In genomic region chr20:25313608-25314007, GRCh38 we compare ENCODE assay signal across 22 cellular contexts.
DNase-seq lines count a peak whose midpoint lies in the region; ATAC-seq and TF ChIP-seq lines count a peak whose summit lies in the region.
"Had no signal": no experiment of that assay in that cellular context is flagged by ENCODE, and none has a peak within 500 bp of the region (broad histone marks: within the 10 kb centered on the region; RNA-seq: fewer than 3 reads in every experiment).

No MANE protein-coding gene starts in this region.

- H4K91ac ChIP-seq in IMR-90 (ENCODE audit: insufficient read depth, low read depth, low read length) = no peak overlapping the region

- TF ChIP-seq EP300 in SK-N-SH (IDR thresholded peaks at IDR 0.05; ENCODE audit: borderline replicate concordance in 1 of 2, low read depth in 1 of 2, low read length in 1 of 2) = no peak

- ATAC-seq in IMR-90 (ENCODE audit: low read depth) (no peak), HG02610 (IDR thresholded peaks at IDR 0.05; ENCODE audit: unreplicated experiment) (no peak)
- ATAC-seq: left cardiac atrium had no signal

- H3K56ac ChIP-seq in IMR-90 (ENCODE audit: extremely low read depth, insufficient read depth, low read length) = no peak overlapping the region

- no peak overlapping the region for H3K23ac ChIP-seq in IMR-90 (ENCODE audit: low read depth, low read length)

- H3K4ac ChIP-seq in IMR-90 (ENCODE audit: low read depth, low read length) = 0 out of 2 replicates have a peak overlapping the region, but pooled peaks have one; percentile 21

- no peak overlapping the region for H3K9ac ChIP-seq in IMR-90 (ENCODE audit: low read depth, low read length)
- H3K9ac ChIP-seq in SK-N-SH = no peak overlapping the region

- H3K79me2 ChIP-seq in SK-N-SH (ENCODE audit: insufficient read depth) = no peaks in the 10 kb centered on the region; the same call in 1 of the 2 replicates

- no peak overlapping the region for H2AK9ac ChIP-seq in IMR-90 (replicated peaks; ENCODE audit: low read depth, low read length, poor library complexity)

- H3K27me3 Mint-ChIP-seq in activated naive CD4-positive, alpha-beta T cell treated with anti-CD3 and anti-CD28 coated beads for 36 hours (ENCODE audit: low read depth) = no peaks in the 10 kb centered on the region
- H3K27me3 Mint-ChIP-seq in activated T-helper 1 cell treated with anti-CD3 and anti-CD28 coated beads, Interleukin-12 subunit alpha, Interleukin-12 subunit beta, Interleukin-2, Interleukin-4 antibody, amounts not matched to agents 30 ng/mL and 10 ng/mL and 1 ng/mL, durations not matched to agents 14 hours and 24 hours and 36 hours (ENCODE audit: insufficient read depth) = no peaks in the 10 kb centered on the region
- H3K27me3 Mint-ChIP-seq: CD4-positive, alpha-beta memory T cell; memory B cell had no signal

- H3K9me1 ChIP-seq in IMR-90 (ENCODE audit: insufficient read depth, low read length) = peaks cover 30% of the 10 kb centered on the region

- no peak overlapping the region for H2BK5ac ChIP-seq in IMR-90 (ENCODE audit: low read depth, low read length, poor library complexity, severe bottlenecking)

- peak overlapping the region; percentile 41 for H3K27ac Mint-ChIP-seq in activated naive CD4-positive, alpha-beta T cell treated with anti-CD3 and anti-CD28 coated beads for 36 hours
- peak overlapping the region; percentile 72 for H3K27ac Mint-ChIP-seq in activated T-helper 1 cell treated with anti-CD3 and anti-CD28 coated beads, Interleukin-12 subunit alpha, Interleukin-12 subunit beta, Interleukin-2, Interleukin-4 antibody, amounts not matched to agents 30 ng/mL and 10 ng/mL and 1 ng/mL, durations not matched to agents 14 hours and 24 hours and 36 hours
- H3K27ac Mint-ChIP-seq: memory B cell had no signal

- peaks cover 1% of the 10 kb centered on the region for H3K36me3 Mint-ChIP-seq in activated naive CD4-positive, alpha-beta T cell treated with anti-CD3 and anti-CD28 coated beads for 36 hours (ENCODE audit: low read depth)
- no peaks in the 10 kb centered on the region for H3K36me3 Mint-ChIP-seq in activated T-helper 1 cell treated with anti-CD3 and anti-CD28 coated beads, Interleukin-12 subunit alpha, Interleukin-12 subunit beta, Interleukin-2, Interleukin-4 antibody, amounts not matched to agents 30 ng/mL and 10 ng/mL and 1 ng/mL, durations not matched to agents 14 hours and 24 hours and 36 hours (ENCODE audit: low read depth)

- peaks cover 32% of the 10 kb centered on the region for H3K4me1 ChIP-seq in IMR-90 (ENCODE audit: control insufficient read depth, insufficient read depth, low read length)
- peaks cover 20 to 31% of the 10 kb centered on the region in 2 donors for H3K4me1 ChIP-seq in thyroid gland
- peaks cover 27 to 39% of the 10 kb centered on the region in 2 experiments; a peak in 3 of 4 replicates for H3K4me1 ChIP-seq in SK-N-SH (ENCODE audit: control insufficient read depth in 1 of 2, insufficient read depth in 2 of 2, low read depth in 1 of 2, low read length in 1 of 2)

- no peaks in the 10 kb centered on the region for H3K9me2 ChIP-seq in SK-N-SH

- H3K27me3 ChIP-seq in IMR-90 (ENCODE audit: control insufficient read depth, insufficient read depth, low read length) (no peaks in the 10 kb centered on the region), thyroid gland (no peaks in the 10 kb centered on the region), SK-N-SH (ENCODE audit: insufficient read depth) (no peaks in the 10 kb centered on the region)
- H3K27me3 ChIP-seq: cardiac muscle cell, uterus had no signal

- in situ Hi-C loops in IMR-90 (cut with MboI; ENCODE audit: low sequenced_read_pairs) = loop anchor here (25.0 kb wide), 2 partner anchors 224 to 374 kb away; partner anchors contain the start of gene ZNF337

- dilution Hi-C loops in IMR-90 (cut with HindIII; ENCODE audit: low sequenced_read_pairs, unreplicated experiment) = no loop called here

- H3F3A ChIP-seq in SK-N-SH (replicated peaks; ENCODE audit: insufficient read depth) = peaks cover 20% of the 10 kb centered on the region

- TF ChIP-seq POLR2A in IMR-90 (IDR thresholded peaks at IDR 0.05; ENCODE audit: low read depth, low read length) = no peak
- no peak for TF ChIP-seq POLR2A in thyroid gland (IDR thresholded peaks at IDR 0.05)

- H3K4me3 Mint-ChIP-seq in activated naive CD4-positive, alpha-beta T cell treated with anti-CD3 and anti-CD28 coated beads for 36 hours = no peak overlapping the region
- no peak overlapping the region for H3K4me3 Mint-ChIP-seq in activated T-helper 1 cell treated with anti-CD3 and anti-CD28 coated beads, Interleukin-12 subunit alpha, Interleukin-12 subunit beta, Interleukin-2, Interleukin-4 antibody, amounts not matched to agents 30 ng/mL and 10 ng/mL and 1 ng/mL, durations not matched to agents 14 hours and 24 hours and 36 hours
- H3K4me3 Mint-ChIP-seq: CD4-positive, alpha-beta memory T cell; memory B cell had no signal

- TF ChIP-seq CTCF in IMR-90 (conservative IDR thresholded peaks at IDR 0.05; ENCODE audit: low read depth, low read length) (no peak), thyroid gland (IDR thresholded peaks at IDR 0.05) (no peak), SK-N-SH (IDR thresholded peaks at IDR 0.05) (no peak)

- peaks cover 3% of the 10 kb centered on the region for H3K36me3 ChIP-seq in IMR-90 (ENCODE audit: control insufficient read depth, insufficient read depth, low read length)
- H3K36me3 ChIP-seq in thyroid gland = peaks cover 0 to 5% of the 10 kb centered on the region in 2 donors
- no peaks in the 10 kb centered on the region for H3K36me3 ChIP-seq in SK-N-SH (replicated peaks in 1 of 2; ENCODE audit: control insufficient read depth in 1 of 2, insufficient read depth in 2 of 2, low read length in 1 of 2)
- H3K36me3 ChIP-seq: cardiac muscle cell, uterus had no signal

- WGBS in IMR-90 (ENCODE audit: extremely low coverage in 2 of 2, insufficient read length in 1 of 2), 2 experiments = no CpG with 5 or more reads among the region's 2 CpGs
- 71 to 82% methylated on average over 2 of the region's 2 CpGs for WGBS in thyroid gland, 2 donors
- WGBS in SK-N-SH (ENCODE audit: low lambda C conversion rate) = 100% methylated on average over 2 of the region's 2 CpGs

- H3K27ac ChIP-seq in IMR-90 (ENCODE audit: insufficient read depth, low read length) = no peak overlapping the region
- peak overlapping the region in 1 of 3 donors; percentile 20 for H3K27ac ChIP-seq in thyroid gland
- no peak overlapping the region for H3K27ac ChIP-seq in SK-N-SH (ENCODE audit: low read depth in 2 of 2, low read length in 1 of 2)
- H3K27ac ChIP-seq: cardiac muscle cell, uterus had no signal

- no peaks in the 10 kb centered on the region for H3K9me3 Mint-ChIP-seq in activated naive CD4-positive, alpha-beta T cell treated with anti-CD3 and anti-CD28 coated beads for 36 hours
- H3K9me3 Mint-ChIP-seq in activated T-helper 1 cell treated with anti-CD3 and anti-CD28 coated beads, Interleukin-12 subunit alpha, Interleukin-12 subunit beta, Interleukin-2, Interleukin-4 antibody, amounts not matched to agents 30 ng/mL and 10 ng/mL and 1 ng/mL, durations not matched to agents 14 hours and 24 hours and 36 hours = no peaks in the 10 kb centered on the region
- H3K9me3 Mint-ChIP-seq: CD4-positive, alpha-beta memory T cell; memory B cell had no signal

- CTCF ChIA-PET in activated naive CD4-positive, alpha-beta T cell treated with anti-CD3 and anti-CD28 coated beads for 36 hours (lab: Charles Lee) = interaction anchor here (1.2 kb wide), 1 partner anchor 85 kb away, joined by 3 read pairs; no protein-coding TSS in a partner anchor
- CTCF ChIA-PET in IMR-90 (lab: Yijun Ruan, JAX) = no interaction called here
- CTCF ChIA-PET in SK-N-SH (lab: Yijun Ruan, JAX) = interaction anchor here (1.0 kb wide), 1 partner anchor 51 kb away, joined by 3 read pairs; no protein-coding TSS in a partner anchor

- H3K79me1 ChIP-seq in IMR-90 (ENCODE audit: low read depth in 1 of 2, low read length in 2 of 2) = peaks cover 12 to 61% of the 10 kb centered on the region in 2 experiments

- H3K18ac ChIP-seq in IMR-90 (ENCODE audit: low read depth, low read length) = no peak overlapping the region

- TF ChIP-seq RAD21 in IMR-90 (IDR thresholded peaks at IDR 0.05; ENCODE audit: low read length) = no peak
- no peak for TF ChIP-seq RAD21 in SK-N-SH (IDR thresholded peaks at IDR 0.05; ENCODE audit: low read length)

- H2AFZ ChIP-seq in IMR-90 (replicated peaks; ENCODE audit: low read length, poor library complexity) (no peak overlapping the region), SK-N-SH (ENCODE audit: low read depth) (no peak overlapping the region)

- H3K4me2 ChIP-seq in IMR-90 (ENCODE audit: low read depth, low read length) (peak overlapping the region; percentile 33; the same call in 1 of the 2 replicates), SK-N-SH (no peak overlapping the region)

- BruUV-seq in IMR-90 (replicated peaks; lab: Mats Ljungman, UMichigan) = no TSS peak

- H2BK15ac ChIP-seq in IMR-90 (ENCODE audit: low read depth, low read length) = peak overlapping the region; percentile 51; the same call in 1 of the 3 replicates

- H3K4me1 Mint-ChIP-seq in activated naive CD4-positive, alpha-beta T cell treated with anti-CD3 and anti-CD28 coated beads for 36 hours (ENCODE audit: low read depth) = peaks cover 31% of the 10 kb centered on the region
- H3K4me1 Mint-ChIP-seq in activated T-helper 1 cell treated with anti-CD3 and anti-CD28 coated beads, Interleukin-12 subunit alpha, Interleukin-12 subunit beta, Interleukin-2, Interleukin-4 antibody, amounts not matched to agents 30 ng/mL and 10 ng/mL and 1 ng/mL, durations not matched to agents 14 hours and 24 hours and 36 hours (ENCODE audit: low read depth) = peaks cover 51% of the 10 kb centered on the region

- intact Hi-C loops in activated naive CD4-positive, alpha-beta T cell treated with anti-CD3 and anti-CD28 coated beads for 36 hours (cut with micrococcal nuclease) = no loop called here
- intact Hi-C loops in IMR-90 (cut with micrococcal nuclease) = no loop called here
- intact Hi-C loops in activated T-helper 1 cell treated with anti-CD3 and anti-CD28 coated beads, Interleukin-12 subunit alpha, Interleukin-12 subunit beta, Interleukin-2, Interleukin-4 antibody, amounts not matched to agents 30 ng/mL and 10 ng/mL and 1 ng/mL, durations not matched to agents 14 hours and 24 hours and 36 hours (cut with micrococcal nuclease) = loop anchor here (5.0 kb wide), 2 partner anchors 116 to 256 kb away; partner anchors contain the start of genes ACSS1 and ENTPD6
- intact Hi-C loops in thyroid gland (cut with DNase I) = no loop called here

- H4K20me1 ChIP-seq in IMR-90 (ENCODE audit: insufficient read depth, low read length) = no peaks in the 10 kb centered on the region; the same call in 1 of the 2 replicates
- no peaks in the 10 kb centered on the region for H4K20me1 ChIP-seq in SK-N-SH (ENCODE audit: insufficient read depth)

- DNase-seq in activated naive CD4-positive, alpha-beta T cell treated with anti-CD3 and anti-CD28 coated beads for 36 hours = no peak
- no peak for DNase-seq in activated naive CD4-positive, alpha-beta T cell (lab: John Stamatoyannopoulos, UW)
- DNase-seq in IMR-90 (no peak), thyroid gland (peak; percentile 1 to 3), NCI-H146 (lab: John Stamatoyannopoulos, UW) (no peak), SK-N-SH (no peak)
- DNase-seq in activated T-helper 1 cell treated with anti-CD3 and anti-CD28 coated beads, Interleukin-12 subunit alpha, Interleukin-12 subunit beta, Interleukin-2, Interleukin-4 antibody, amounts not matched to agents 30 ng/mL and 10 ng/mL and 1 ng/mL, durations not matched to agents 14 hours and 24 hours and 36 hours (ENCODE audit: low spot score) = no peak
- DNase-seq: anterior cingulate cortex; CD4-positive, alpha-beta memory T cell; cortex of kidney; GDM1; left cardiac atrium; NCI-H1092 treated with DMSO at 0.1 percent for 48 hours; NCI-H2081 treated with DMSO at 0.1 percent for 48 hours; NK-92 treated with Interleukin-12 subunit alpha and Interleukin-12 subunit beta, amount 100 ng/mL, for 24 hours; nucleus accumbens; substantia nigra; T-helper 9 cell; uterus had no signal

- H2AK5ac ChIP-seq in IMR-90 (ENCODE audit: low read depth, low read length) = no peak overlapping the region; the same call in 1 of the 2 replicates

- POLR2A ChIA-PET in IMR-90 (lab: Charles Lee; ENCODE audit: unreplicated experiment) = no interaction called here
- POLR2A ChIA-PET in SK-N-SH (lab: Yijun Ruan, JAX) = no interaction called here

- H2BK120ac ChIP-seq in IMR-90 (ENCODE audit: low read depth, low read length) = peak overlapping the region; percentile 38; the same call in 1 of the 2 replicates

- H3K14ac ChIP-seq in IMR-90 (replicated peaks; ENCODE audit: low read depth, low read length) = 0 out of 2 replicates have a peak overlapping the region, but pooled peaks have one; percentile 28

- no peaks in the 10 kb centered on the region for H3K9me3 ChIP-seq in IMR-90 (ENCODE audit: control insufficient read depth, insufficient read depth, low read length)
- no peaks in the 10 kb centered on the region for H3K9me3 ChIP-seq in thyroid gland
- no peaks in the 10 kb centered on the region for H3K9me3 ChIP-seq in SK-N-SH
- H3K9me3 ChIP-seq: uterus had no signal

- H4K8ac ChIP-seq in IMR-90 (ENCODE audit: low read depth in 2 of 2, low read length in 2 of 2) = no peak overlapping the region

- no peak overlapping the region for H3K4me3 ChIP-seq in IMR-90 (ENCODE audit: insufficient read depth, low read depth, low read length)
- no peak overlapping the region for H3K4me3 ChIP-seq in thyroid gland (replicated peaks in 1 of 3)
- no peak overlapping the region for H3K4me3 ChIP-seq in SK-N-SH (ENCODE audit: low read depth in 2 of 2, low read length in 1 of 2)
- H3K4me3 ChIP-seq: cardiac muscle cell, uterus had no signal

- H2BK20ac ChIP-seq in IMR-90 (ENCODE audit: low read depth, low read length) = peak overlapping the region; percentile 6; the same call in 1 of the 2 replicates

- 0 out of 2 replicates have a peak overlapping the region, but pooled peaks have one; percentile 5 for H4K5ac ChIP-seq in IMR-90 (ENCODE audit: low read depth, low read length)

Comparison
In these comparisons a context has a peak if more than half of its experiments do, and no peak if none do; other contexts are left out.
1. DNase-seq: peak in thyroid gland (2 of 2); none in activated naive CD4-positive, alpha-beta T cell treated with anti-CD3 and anti-CD28 coated beads for 36 hours (single experiment), activated naive CD4-positive, alpha-beta T cell (0 of 4), IMR-90 (single experiment), activated T-helper 1 cell treated with anti-CD3 and anti-CD28 coated beads, Interleukin-12 subunit alpha, Interleukin-12 subunit beta, Interleukin-2, Interleukin-4 antibody, amounts not matched to agents 30 ng/mL and 10 ng/mL and 1 ng/mL, durations not matched to agents 14 hours and 24 hours and 36 hours (single experiment), NCI-H146 (single experiment) and SK-N-SH (single experiment).